18 cellular contexts compared by ENCODE assay signal in genomic region chr20:57573893-57574292, GRCh38. TPM values are rescaled to one million over a fixed set of nuclear protein-coding genes. Genes with fewer than 3 reads are reported as not detected.
DNase-seq lines count a peak whose midpoint lies in the region; ATAC-seq and TF ChIP-seq lines count a peak whose summit lies in the region.
"Had no signal": no experiment of that assay in that cellular context is flagged by ENCODE, and none has a peak within 500 bp of the region (broad histone marks: within the 10 kb centered on the region; RNA-seq: fewer than 3 reads in every experiment).

No MANE protein-coding gene starts in this region.

- no peak overlapping the region for H2AFZ ChIP-seq in GM23248

- WGBS in GM23248 (ENCODE audit: low coverage in 1 of 2, low lambda C conversion rate in 2 of 2, missing lambda C conversion rate in 2 of 2), 2 experiments = 51 to 52% methylated on average over 5 of the region's 5 CpGs

- H4K20me1 ChIP-seq in GM23248 (ENCODE audit: insufficient read depth) = no peaks in the 10 kb centered on the region

- H3K4me2 ChIP-seq in GM23248 (ENCODE audit: unreplicated experiment) = no peak overlapping the region

- H3K27me3 ChIP-seq in gastrocnemius medialis (peaks cover 0 to 19% (median 14%) of the 10 kb centered on the region in 3 donors), GM23248 (replicated peaks; ENCODE audit: insufficient read depth) (peaks cover 84% of the 10 kb centered on the region)

- no peaks in the 10 kb centered on the region for H3K4me1 ChIP-seq in gastrocnemius medialis
- H3K4me1 ChIP-seq in GM23248 (ENCODE audit: insufficient read depth) = no peaks in the 10 kb centered on the region
- H3K4me1 ChIP-seq: gastroesophageal sphincter had no signal

- CTCF ChIA-PET in WTC11 (lab: Charles Lee) = interaction anchor here (0.6 to 2.1 kb wide), 16 partner anchors 9 to 121 kb away, joined by 3 to 9 read pairs (median 3); partner anchors contain the start of gene PCK1

- H3K4me1 Mint-ChIP-seq in HFFc6 (ENCODE audit: low read depth) (no peaks in the 10 kb centered on the region), WTC11 (peaks cover 27% of the 10 kb centered on the region), mesothelial cell of epicardium (peaks cover 18% of the 10 kb centered on the region)
- H3K4me1 Mint-ChIP-seq: activated CD8-positive, alpha-beta memory T cell treated with anti-CD3 and anti-CD28 coated beads, Interleukin-2, amount 10 ng/mL, durations not matched to agents 7 days and 5 days; activated naive CD8-positive, alpha-beta T cell treated with anti-CD3 and anti-CD28 coated beads for 36 hours had no signal

- H3K9me2 ChIP-seq in GM23248 (ENCODE audit: insufficient read depth) = no peaks in the 10 kb centered on the region

- no peaks in the 10 kb centered on the region for H3K9me3 Mint-ChIP-seq in HFFc6
- no peaks in the 10 kb centered on the region for H3K9me3 Mint-ChIP-seq in WTC11
- H3K9me3 Mint-ChIP-seq in mesothelial cell of epicardium = no peaks in the 10 kb centered on the region
- H3K9me3 Mint-ChIP-seq: activated naive CD8-positive, alpha-beta T cell treated with anti-CD3 and anti-CD28 coated beads for 36 hours; stimulated activated naive CD8-positive, alpha-beta T cell treated with anti-CD3 and anti-CD28 coated beads, Interleukin-15, Interleukin-2, amounts not matched to agents 100 ng/mL and 50 ng/mL, for 24 hours had no signal

- DNase-seq in D341Med (ENCODE audit: low spot score) = peak; percentile 55
- DNase-seq in HFFc6 = no peak
- peak; percentile 51 for DNase-seq in WTC11 (ENCODE audit: low spot score)
- DNase-seq in mesothelial cell of epicardium (ENCODE audit: low spot score in 2 of 2, unreplicated experiment in 2 of 2) = no peak
- no peak for DNase-seq in NK-92 treated with Interleukin-12 subunit alpha and Interleukin-12 subunit beta, amount 100 ng/mL, for 24 hours (lab: John Stamatoyannopoulos, UW)
- DNase-seq in gastrocnemius medialis = no peak
- DNase-seq in GM23248 = no peak
- no peak for DNase-seq in NCI-H510A (lab: John Stamatoyannopoulos, UW)
- DNase-seq: activated CD8-positive, alpha-beta memory T cell treated with anti-CD3 and anti-CD28 coated beads, Interleukin-2, amount 10 ng/mL, durations not matched to agents 7 days and 5 days; activated naive CD8-positive, alpha-beta T cell treated with anti-CD3 and anti-CD28 coated beads for 36 hours; cortex of kidney; MG63; NCI-H82; stimulated activated CD4-positive, alpha-beta T cell treated with anti-CD3 and anti-CD28 coated beads, Interleukin-2, amount 100 ng/mL, for 24 hours had no signal

- in situ Hi-C loops in gastrocnemius medialis (cut with MboI; ENCODE audit: low sequenced_read_pairs in 4 of 4) (no loop called here), GM23248 (cut with MboI) (loop anchor here (10.0 kb wide), 1 partner anchor 209 kb away; no protein-coding TSS in a partner anchor)

- TF ChIP-seq POLR2A in gastrocnemius medialis (IDR thresholded peaks at IDR 0.05) = no peak

- H3K4me3 ChIP-seq in gastrocnemius medialis (no peak overlapping the region), GM23248 (no peak overlapping the region)
- H3K4me3 ChIP-seq: gastroesophageal sphincter, MG63 had no signal

- H3K36me3 ChIP-seq in gastrocnemius medialis (no peaks in the 10 kb centered on the region), GM23248 (ENCODE audit: low read depth) (no peaks in the 10 kb centered on the region)
- H3K36me3 ChIP-seq: gastroesophageal sphincter, MG63 had no signal

- H3K4me3 Mint-ChIP-seq in HFFc6 = no peak overlapping the region
- H3K4me3 Mint-ChIP-seq in WTC11 = no peak overlapping the region
- H3K4me3 Mint-ChIP-seq in mesothelial cell of epicardium = no peak overlapping the region
- H3K4me3 Mint-ChIP-seq: activated CD8-positive, alpha-beta memory T cell treated with anti-CD3 and anti-CD28 coated beads, Interleukin-2, amount 10 ng/mL, durations not matched to agents 7 days and 5 days; activated naive CD8-positive, alpha-beta T cell treated with anti-CD3 and anti-CD28 coated beads for 36 hours; stimulated activated naive CD8-positive, alpha-beta T cell treated with anti-CD3 and anti-CD28 coated beads, Interleukin-15, Interleukin-2, amounts not matched to agents 100 ng/mL and 50 ng/mL, for 24 hours had no signal

- no peak overlapping the region for H3K27ac Mint-ChIP-seq in HFFc6
- no peak overlapping the region for H3K27ac Mint-ChIP-seq in WTC11
- H3K27ac Mint-ChIP-seq in mesothelial cell of epicardium = no peak overlapping the region
- H3K27ac Mint-ChIP-seq: activated CD8-positive, alpha-beta memory T cell treated with anti-CD3 and anti-CD28 coated beads, Interleukin-2, amount 10 ng/mL, durations not matched to agents 7 days and 5 days; activated naive CD8-positive, alpha-beta T cell treated with anti-CD3 and anti-CD28 coated beads for 36 hours; stimulated activated naive CD8-positive, alpha-beta T cell treated with anti-CD3 and anti-CD28 coated beads, Interleukin-15, Interleukin-2, amounts not matched to agents 100 ng/mL and 50 ng/mL, for 24 hours had no signal

- TF ChIP-seq CTCF in HFFc6 (IDR thresholded peaks at IDR 0.05) = peak; percentile 36; the same call in 1 of the 2 replicates
- peak; percentile 49 for TF ChIP-seq CTCF in WTC11 (IDR thresholded peaks at IDR 0.05)
- TF ChIP-seq CTCF in mesothelial cell of epicardium (IDR thresholded peaks at IDR 0.05; ENCODE audit: unreplicated experiment) = peak; percentile 21
- TF ChIP-seq CTCF in gastrocnemius medialis (IDR thresholded peaks at IDR 0.05 in 4 of 5, conservative IDR thresholded peaks at IDR 0.05 in 1 of 5) = no peak

- no peaks in the 10 kb centered on the region for H3F3A ChIP-seq in GM23248 (ENCODE audit: insufficient read depth)

- ATAC-seq in WTC11 (peak; percentile 76), gastrocnemius medialis (no peak)
- ATAC-seq: activated CD8-positive, alpha-beta memory T cell treated with anti-CD3 and anti-CD28 coated beads, Interleukin-2, amount 10 ng/mL, durations not matched to agents 7 days and 5 days; gastroesophageal sphincter had no signal

- no peak overlapping the region for H3K27ac ChIP-seq in gastrocnemius medialis
- H3K27ac ChIP-seq in GM23248 = no peak overlapping the region
- H3K27ac ChIP-seq: gastroesophageal sphincter had no signal

- H3K9me3 ChIP-seq in gastrocnemius medialis (no peaks in the 10 kb centered on the region), GM23248 (ENCODE audit: low read depth) (no peaks in the 10 kb centered on the region)
- H3K9me3 ChIP-seq: gastroesophageal sphincter, MG63 had no signal

- POLR2A ChIA-PET in WTC11 (lab: Charles Lee) = no interaction called here

- no peaks in the 10 kb centered on the region for H3K79me2 ChIP-seq in GM23248 (ENCODE audit: insufficient read depth)

- H3K27me3 Mint-ChIP-seq in HFFc6 (ENCODE audit: insufficient read depth) (peaks cover 28% of the 10 kb centered on the region), WTC11 (ENCODE audit: low read depth) (peaks cover 4% of the 10 kb centered on the region), mesothelial cell of epicardium (ENCODE audit: low read depth) (peaks cover 23% of the 10 kb centered on the region)

- H3K9ac ChIP-seq in GM23248 = no peak overlapping the region

- intact Hi-C loops in gastrocnemius medialis (cut with DNase I; ENCODE audit: low total_unique reads) = no loop called here

- H3K36me3 Mint-ChIP-seq in HFFc6 (ENCODE audit: low read depth) (no peaks in the 10 kb centered on the region), WTC11 (no peaks in the 10 kb centered on the region), mesothelial cell of epicardium (no peaks in the 10 kb centered on the region)
- H3K36me3 Mint-ChIP-seq: activated CD8-positive, alpha-beta memory T cell treated with anti-CD3 and anti-CD28 coated beads, Interleukin-2, amount 10 ng/mL, durations not matched to agents 7 days and 5 days; activated naive CD8-positive, alpha-beta T cell treated with anti-CD3 and anti-CD28 coated beads for 36 hours had no signal

TF ChIP-seq in WTC11, 78 proteins besides CTCF, POLR2A, EP300 and RAD21:
- TF ChIP-seq, protein P1, sequence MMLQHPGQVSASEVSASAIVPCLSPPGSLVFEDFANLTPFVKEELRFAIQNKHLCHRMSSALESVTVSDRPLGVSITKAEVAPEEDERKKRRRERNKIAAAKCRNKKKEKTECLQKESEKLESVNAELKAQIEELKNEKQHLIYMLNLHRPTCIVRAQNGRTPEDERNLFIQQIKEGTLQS (CRISPR knock-in tag; conservative IDR thresholded peaks at IDR 0.05) = no peak
- no peak for TF ChIP-seq HMGA2 (CRISPR knock-in tag; IDR thresholded peaks at IDR 0.05)

RNA-seq across cellular contexts. Expression of gene PCK1, which starts 13.0 kb away (rescaled TPM):
- total RNA-seq in HFFc6 (2021; fragmentation: NEBNext Ultra II Directional; extraction: Animal tissue kit (Norgen Biotek cat#: 25700)) = not detected
- total RNA-seq in WTC11 (2021) = 0.17 to 0.30 TPM (median 0.21 TPM) in 3 replicates
- total RNA-seq in mesothelial cell of epicardium = not detected in 3 replicates
- 1 to 10 TPM in 3 of 4 donors, under 1 TPM in 1; 0.10 to 3.2 (median 1.7) TPM for total RNA-seq in gastrocnemius medialis
- not detected in 2 replicates for total RNA-seq in GM23248 (2014; rRNA removed; shearing (Covaris generic))
- not detected in 2 replicates for polyA plus RNA-seq in GM23248 (2016; fragmentation: Nextera tagmentation; extraction: Ambion mirVana)
- total RNA-seq: activated CD8-positive, alpha-beta memory T cell treated with anti-CD3 and anti-CD28 coated beads, Interleukin-2, amount 10 ng/mL, durations not matched to agents 7 days and 5 days; activated naive CD8-positive, alpha-beta T cell treated with anti-CD3 and anti-CD28 coated beads for 36 hours; T-helper 2 cell treated with Interferon-gamma antibody and Interleukin-4, amounts not matched to agents 100 ng/mL and 5 ng/mL, for 36 hours had no signal

RNA-seq across cellular contexts. Expression of gene ZBP1, which starts 46.3 kb away (rescaled TPM):
- not detected for total RNA-seq in HFFc6 (2021; fragmentation: NEBNext Ultra II Directional; extraction: Animal tissue kit (Norgen Biotek cat#: 25700))
- total RNA-seq in WTC11 (2021) = not detected in 3 replicates
- total RNA-seq in mesothelial cell of epicardium = not detected in 3 replicates
- not detected for total RNA-seq in gastrocnemius medialis
- total RNA-seq in GM23248 (2014; rRNA removed; shearing (Covaris generic)) = not detected in 2 replicates
- not detected in 2 replicates for polyA plus RNA-seq in GM23248 (2016; fragmentation: Nextera tagmentation; extraction: Ambion mirVana)

RNA-seq across cellular contexts. Expression of gene CTCFL, which starts 49.0 kb away (rescaled TPM):
- not detected for total RNA-seq in HFFc6 (2021; fragmentation: NEBNext Ultra II Directional; extraction: Animal tissue kit (Norgen Biotek cat#: 25700))
- total RNA-seq in WTC11 (2021) = 0.70 to 2.6 TPM (median 2.4 TPM) in 3 replicates
- total RNA-seq in mesothelial cell of epicardium = 0.23 to 0.33 TPM (median 0.27 TPM) in 3 replicates
- total RNA-seq in gastrocnemius medialis = not detected
- total RNA-seq in GM23248 (2014; rRNA removed; shearing (Covaris generic)) = not detected in 2 replicates
- not detected in 2 replicates for polyA plus RNA-seq in GM23248 (2016; fragmentation: Nextera tagmentation; extraction: Ambion mirVana)
- total RNA-seq: activated CD8-positive, alpha-beta memory T cell treated with anti-CD3 and anti-CD28 coated beads, Interleukin-2, amount 10 ng/mL, durations not matched to agents 7 days and 5 days; activated naive CD8-positive, alpha-beta T cell treated with anti-CD3 and anti-CD28 coated beads for 36 hours; gastroesophageal sphincter; lower leg skin; T-helper 2 cell treated with Interferon-gamma antibody and Interleukin-4, amounts not matched to agents 100 ng/mL and 5 ng/mL, for 36 hours had no signal

Comparison
In these comparisons a context has a peak if more than half of its experiments do, and no peak if none do; other contexts are left out.
1. DNase-seq: peak in D341Med (single experiment) and WTC11 (single experiment); none in HFFc6 (single experiment), mesothelial cell of epicardium (0 of 2), NK-92 treated with Interleukin-12 subunit alpha and Interleukin-12 subunit beta, amount 100 ng/mL, for 24 hours (single experiment), gastrocnemius medialis (0 of 2), GM23248 (single experiment) and NCI-H510A (single experiment).
2. CTCF ChIP-seq: peak in HFFc6 (single experiment), WTC11 (single experiment) and mesothelial cell of epicardium (single experiment); none in gastrocnemius medialis (0 of 5).